In the genomic region with DNA sequence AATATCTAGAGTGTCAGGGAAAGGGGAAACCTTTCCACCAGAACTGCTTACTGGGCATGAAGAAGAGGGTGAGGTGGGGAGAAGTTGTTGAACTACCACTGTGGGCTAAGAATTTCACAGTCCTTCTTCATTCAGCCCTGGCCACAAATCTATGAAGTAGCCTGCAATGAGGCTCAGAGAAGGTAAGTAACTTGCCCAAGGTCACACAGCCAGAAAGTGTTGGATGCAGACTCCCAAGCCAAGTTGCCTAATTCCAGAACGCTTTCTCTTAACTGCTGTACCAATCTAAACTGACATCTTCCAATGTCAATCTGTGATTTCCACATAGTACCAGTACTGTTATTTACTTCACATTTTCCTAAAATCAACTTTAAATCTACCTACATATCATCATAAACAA, we compare ENCODE assay signal across 1 cellular context.
TF ChIP-seq lines count a peak whose summit lies in the region.

No MANE protein-coding gene starts in this region.

TF ChIP-seq in H1, 55 proteins besides CTCF, POLR2A, EP300 and RAD21:
- TF ChIP-seq ATF3 (IDR thresholded peaks at IDR 0.05; ENCODE audit: insufficient read depth, low read depth, low read length), result no peak
- TF ChIP-seq TEAD4 (IDR thresholded peaks at IDR 0.05; ENCODE audit: low read depth, low read length), result no peak
- no peak for TF ChIP-seq SAP30 (IDR thresholded peaks at IDR 0.05; ENCODE audit: insufficient read depth, insufficient replicate concordance, low read length)
- TF ChIP-seq SIN3A (conservative IDR thresholded peaks at IDR 0.05 in 1 of 2, IDR thresholded peaks at IDR 0.05 in 1 of 2; ENCODE audit: low read depth in 1 of 2, low read length in 2 of 2), result no peak
- TF ChIP-seq POU5F1 (IDR thresholded peaks at IDR 0.05; ENCODE audit: low read depth, low read length), result no peak
